8 cellular contexts compared by ENCODE assay signal in the genomic region with DNA sequence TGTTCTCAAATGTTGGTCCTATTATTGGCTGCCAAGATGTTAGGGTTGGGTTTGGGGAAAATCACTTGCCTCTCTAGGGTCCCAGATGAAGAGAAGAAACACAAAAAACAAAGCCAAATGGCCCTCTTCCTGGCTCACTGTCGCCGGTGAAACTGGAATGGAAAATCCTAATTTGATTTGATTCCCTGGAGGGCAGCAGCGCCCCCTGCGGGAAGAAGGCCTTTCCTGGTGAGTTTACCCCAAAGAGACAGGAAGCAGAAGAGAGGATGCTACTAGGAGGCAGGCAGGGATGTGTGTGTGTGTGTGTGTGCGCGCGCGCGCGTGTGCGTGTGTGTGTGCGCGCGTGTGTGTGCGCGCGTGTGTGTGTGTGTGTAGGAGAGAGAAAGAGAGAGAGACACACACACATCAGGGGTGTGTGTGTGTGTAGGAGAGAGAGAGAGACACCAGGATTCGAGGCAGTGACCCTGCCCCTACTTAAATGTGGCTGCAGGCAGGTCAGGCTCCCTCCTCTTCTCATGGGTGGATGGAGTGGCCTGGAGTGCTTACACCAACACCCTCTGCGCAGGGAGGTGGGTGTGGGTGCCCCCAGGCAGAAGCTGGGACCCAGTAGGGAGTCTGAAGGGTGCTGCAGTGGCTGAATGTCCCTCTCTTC. TPM values are rescaled to one million over a fixed set of nuclear protein-coding genes. Genes with fewer than 3 reads are reported as not detected.
DNase-seq lines count a peak whose midpoint lies in the region; ATAC-seq and TF ChIP-seq lines count a peak whose summit lies in the region.

No MANE protein-coding gene starts in this region.

- intact Hi-C loops in transverse colon (cut with DNase I; ENCODE audit: low total_unique reads), result loop anchor here (5.0 kb wide), 1 partner anchor 185 kb away; no protein-coding TSS in a partner anchor

- in situ Hi-C loops in transverse colon (cut with MboI; ENCODE audit: low pct_ligation_motif_present in 1 of 4, low pct_unique_long_range_greater_than_20kb in 1 of 4, low sequenced_read_pairs in 3 of 4), result loop anchor here (5.0 to 25.0 kb wide), 3 partner anchors 182 to 185 kb away; a partner anchor contains a TSS

- ATAC-seq in HG03025 (IDR thresholded peaks at IDR 0.05; ENCODE audit: low FRiP score, unreplicated experiment), result no peak

- peaks cover 17 to 23% (median 18%) of the 10 kb centered on the region in 4 donors for H3K4me1 ChIP-seq in transverse colon

- H3K27me3 ChIP-seq in transverse colon, result no peaks in the 10 kb centered on the region

- peak; percentile 82 for DNase-seq in DMS53 treated with DMSO at 0.1 percent for 48 hours (lab: John Stamatoyannopoulos, UW; ENCODE audit: unreplicated experiment)
- DNase-seq in NB4 (ENCODE audit: low read depth), result peak; percentile 81
- peak; percentile 75 for DNase-seq in SK-N-DZ (ENCODE audit: low spot score)
- DNase-seq in activated naive CD4-positive, alpha-beta T cell (lab: John Stamatoyannopoulos, UW), result peak; percentile 76 to 84 (median 78)
- DNase-seq in germinal center (ENCODE audit: low spot score), result peak; percentile 59
- peak; percentile 78 for DNase-seq in pons (ENCODE audit: low spot score)
- DNase-seq in transverse colon, result peak; percentile 90

- no peak overlapping the region for H3K4me3 ChIP-seq in NB4 (ENCODE audit: low read depth, low read length)
- no peak overlapping the region for H3K4me3 ChIP-seq in transverse colon

- no peaks in the 10 kb centered on the region for H3K36me3 ChIP-seq in transverse colon

- TF ChIP-seq POLR2A in NB4 (IDR thresholded peaks at IDR 0.05; ENCODE audit: extremely low read depth, insufficient read length) (no peak), transverse colon (IDR thresholded peaks at IDR 0.05) (no peak)

- TF ChIP-seq EP300 in transverse colon (IDR thresholded peaks at IDR 0.05; ENCODE audit: low read depth), result no peak

- peak overlapping the region in 1 of 4 donors; percentile 8 for H3K27ac ChIP-seq in transverse colon

- H3K9me3 ChIP-seq in transverse colon, result no peaks in the 10 kb centered on the region

- peak; percentile 72 for TF ChIP-seq CTCF in NB4 (IDR thresholded peaks at IDR 0.05; ENCODE audit: low read depth, low read length)
- TF ChIP-seq CTCF in transverse colon (IDR thresholded peaks at IDR 0.05), result peak; percentile 71 to 85 (median 75)

- 2 to 5% methylated on average over 11 to 19 of the region's 19 CpGs for WGBS in transverse colon (ENCODE audit: low coverage in 1 of 2), 2 donors

RNA-seq across cellular contexts. Expression of a gene that starts 3.1 kb away (rescaled TPM):
- polyA plus RNA-seq in SK-N-DZ (2014; cell fraction: cytosol; rRNA removed), result 25.5 and 29.9 TPM in 2 replicates
- polyA plus RNA-seq in SK-N-DZ (2014; cell fraction: nucleus; rRNA removed), result 13.7 and 16.4 TPM in 2 replicates
- total RNA-seq in transverse colon, result 10 to 100 TPM; 17.1 to 68.1 (median 24.4) TPM

RNA-seq across cellular contexts. Expression of a gene that starts 22.8 kb away (rescaled TPM):
- 41.3 and 45.7 TPM in 2 replicates for polyA plus RNA-seq in SK-N-DZ (2014; cell fraction: cytosol; rRNA removed)
- 53.0 and 70.9 TPM in 2 replicates for polyA plus RNA-seq in SK-N-DZ (2014; cell fraction: nucleus; rRNA removed)
- total RNA-seq in transverse colon, result 100 to 1,000 TPM in 1 of 4 donors, 10 to 100 TPM in 3; 73.2 to 125 (median 93.6) TPM
